In genomic region chr7:17530741-17531417, GRCh38 we compare ENCODE assay signal across 8 cellular contexts.
A peak's percentile ranks its signal among the peaks of the same experiment; 100 is the strongest.
DNase-seq lines count a peak whose midpoint lies in the region; ATAC-seq and TF ChIP-seq lines count a peak whose summit lies in the region.

No MANE protein-coding gene starts in this region.

- ATAC-seq in GM21723 (IDR thresholded peaks at IDR 0.05; ENCODE audit: unreplicated experiment) (peak; percentile 62), GM18519 (IDR thresholded peaks at IDR 0.05; ENCODE audit: low FRiP score, unreplicated experiment) (no peak)

- CTCF ChIA-PET in GM10248 (lab: Yijun Ruan, JAX), result interaction anchor here (0.8 to 1.6 kb wide), 10 partner anchors 11 to 548 kb away, joined by 3 to 8 read pairs (median 4); no protein-coding TSS in a partner anchor

- peak; percentile 21 for TF ChIP-seq CTCF in GM10248 (IDR thresholded peaks at IDR 0.05; ENCODE audit: control extremely low read depth, extremely low read depth, low read depth, missing control alignments)

- DNase-seq in GM10248 (ENCODE audit: extremely low spot score) (peak; percentile 10), NCI-H69 (lab: John Stamatoyannopoulos, UW) (peak; percentile 51), germinal center (ENCODE audit: low spot score) (peak; percentile 45), UCSD-AML1 (lab: John Stamatoyannopoulos, UW; ENCODE audit: unreplicated experiment) (no peak), SHP77 (lab: John Stamatoyannopoulos, UW) (no peak)
- no peak for DNase-seq in stimulated activated CD4-positive, alpha-beta T cell treated with anti-CD3 and anti-CD28 coated beads, Interleukin-2, amount 100 ng/mL, for 48 hours

- POLR2A ChIA-PET in GM10248 (lab: Yijun Ruan, JAX), result no interaction called here

Comparison
In these comparisons a context has a peak if more than half of its experiments do, and no peak if none do; other contexts are left out.
1. DNase-seq: peak in GM10248 (single experiment), NCI-H69 (single experiment) and germinal center (single experiment); none in UCSD-AML1 (single experiment), SHP77 (0 of 2) and stimulated activated CD4-positive, alpha-beta T cell treated with anti-CD3 and anti-CD28 coated beads, Interleukin-2, amount 100 ng/mL, for 48 hours (0 of 2).